1 cellular context compared by ENCODE assay signal in genomic region chr1:93171549-93172050, GRCh38.
TF ChIP-seq lines count a peak whose summit lies in the region.

No MANE protein-coding gene starts in this region.

TF ChIP-seq in A549, 52 proteins besides CTCF, POLR2A, EP300 and RAD21:
- TF ChIP-seq, protein P1, sequence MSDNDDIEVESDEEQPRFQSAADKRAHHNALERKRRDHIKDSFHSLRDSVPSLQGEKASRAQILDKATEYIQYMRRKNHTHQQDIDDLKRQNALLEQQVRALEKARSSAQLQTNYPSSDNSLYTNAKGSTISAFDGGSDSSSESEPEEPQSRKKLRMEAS (IDR thresholded peaks at IDR 0.05), result no peak
- TF ChIP-seq REST (IDR thresholded peaks at IDR 0.05), result no peak
